27 cellular contexts compared by ENCODE assay signal in the genomic region with DNA sequence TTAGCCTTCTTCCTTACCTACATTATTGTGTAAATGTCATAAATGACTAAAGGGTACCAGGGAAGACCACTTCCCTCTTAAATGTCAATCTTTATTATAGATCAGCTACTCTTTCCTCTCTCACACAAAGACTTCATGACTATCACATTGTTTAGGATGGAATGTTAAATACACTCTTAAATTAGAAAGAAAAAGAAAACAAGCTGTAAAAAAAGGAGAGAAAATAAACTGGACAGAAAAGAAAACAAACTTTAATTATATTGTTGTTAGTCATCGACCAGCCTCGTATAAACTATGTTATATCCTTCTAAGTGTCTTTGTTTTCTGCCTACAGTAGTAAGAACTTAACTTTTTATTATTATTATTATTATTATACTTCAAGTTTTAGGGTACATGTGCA.
A peak's percentile ranks its signal among the peaks of the same experiment; 100 is the strongest.
DNase-seq lines count a peak whose midpoint lies in the region; ATAC-seq and TF ChIP-seq lines count a peak whose summit lies in the region.
"Had no signal": no experiment of that assay in that cellular context is flagged by ENCODE, and none has a peak within 500 bp of the region (broad histone marks: within the 10 kb centered on the region; RNA-seq: fewer than 3 reads in every experiment).

No MANE protein-coding gene starts in this region.

- intact Hi-C loops in activated CD8-positive, alpha-beta T cell treated with anti-CD3 and anti-CD28 coated beads for 36 hours (cut with micrococcal nuclease), result no loop called here
- intact Hi-C loops in lower leg skin (cut with DNase I; ENCODE audit: low total_unique reads), result no loop called here

- H3K27me3 Mint-ChIP-seq in activated CD8-positive, alpha-beta T cell treated with anti-CD3 and anti-CD28 coated beads for 36 hours, result no peaks in the 10 kb centered on the region
- H3K27me3 Mint-ChIP-seq: CD4-positive, alpha-beta T cell had no signal

- H3K4me1 ChIP-seq in GM23248 (ENCODE audit: insufficient read depth) (peaks cover 6% of the 10 kb centered on the region), adipocyte (ENCODE audit: control insufficient read depth, insufficient read depth, low read length) (peaks cover 6% of the 10 kb centered on the region)
- H3K4me1 ChIP-seq: BLaER1 had no signal

- H3K36me3 Mint-ChIP-seq in activated CD8-positive, alpha-beta T cell treated with anti-CD3 and anti-CD28 coated beads for 36 hours (ENCODE audit: low read depth), result no peaks in the 10 kb centered on the region

- no peak overlapping the region for H3K4me2 ChIP-seq in GM23248 (ENCODE audit: unreplicated experiment)
- H3K4me2 ChIP-seq: BLaER1 had no signal

- in situ Hi-C loops in GM23248 (cut with MboI), result no loop called here

- H3K9ac ChIP-seq in GM23248, result no peak overlapping the region
- no peak overlapping the region for H3K9ac ChIP-seq in adipocyte (ENCODE audit: low read length)
- H3K9ac ChIP-seq: BLaER1 had no signal

- no peak overlapping the region for H3K27ac Mint-ChIP-seq in activated CD8-positive, alpha-beta T cell treated with anti-CD3 and anti-CD28 coated beads for 36 hours
- H3K27ac Mint-ChIP-seq: CD4-positive, alpha-beta T cell had no signal

- H3K36me3 ChIP-seq in GM23248 (ENCODE audit: low read depth) (no peaks in the 10 kb centered on the region), adipocyte (ENCODE audit: control insufficient read depth, insufficient read depth, low read length, severe bottlenecking) (no peaks in the 10 kb centered on the region)
- H3K36me3 ChIP-seq: BLaER1, MG63 had no signal

- POLR2A ChIA-PET in activated CD8-positive, alpha-beta T cell treated with anti-CD3 and anti-CD28 coated beads for 36 hours (lab: Charles Lee), result no interaction called here

- H3K4me3 Mint-ChIP-seq in activated CD8-positive, alpha-beta T cell treated with anti-CD3 and anti-CD28 coated beads for 36 hours, result no peak overlapping the region
- H3K4me3 Mint-ChIP-seq: CD4-positive, alpha-beta T cell had no signal

- 54 to 57% methylated on average over 2 of the region's 2 CpGs for WGBS in GM23248 (ENCODE audit: low coverage in 1 of 2, low lambda C conversion rate in 2 of 2, missing lambda C conversion rate in 2 of 2), 2 experiments
- 76 to 85% methylated on average over 2 of the region's 2 CpGs for WGBS in lower leg skin, 2 donors

- H4K20me1 ChIP-seq in GM23248 (ENCODE audit: insufficient read depth), result no peaks in the 10 kb centered on the region
- H4K20me1 ChIP-seq: BLaER1 had no signal

- H3K9me3 ChIP-seq in GM23248 (ENCODE audit: low read depth) (no peaks in the 10 kb centered on the region), adipocyte (ENCODE audit: control insufficient read depth, low read length) (no peaks in the 10 kb centered on the region)
- H3K9me3 ChIP-seq: BLaER1, MG63 had no signal

- no peak overlapping the region for H3K4me3 ChIP-seq in GM23248
- no peak overlapping the region for H3K4me3 ChIP-seq in adipocyte (ENCODE audit: low read length)
- no peak overlapping the region for H3K4me3 ChIP-seq in fibroblast of villous mesenchyme (ENCODE audit: low read depth, low read length)
- H3K4me3 ChIP-seq in lower leg skin (ENCODE audit: low read depth, poor library complexity, severe bottlenecking), result no peak overlapping the region
- H3K4me3 ChIP-seq: BLaER1, MG63 had no signal

- TF ChIP-seq CTCF in fibroblast of villous mesenchyme (IDR thresholded peaks at IDR 0.05; ENCODE audit: insufficient read depth, low read depth, low read length) (no peak), lower leg skin (IDR thresholded peaks at IDR 0.05) (no peak)
- TF ChIP-seq CTCF in activated CD8-positive, alpha-beta T cell treated with anti-CD3 and anti-CD28 coated beads for 36 hours (IDR thresholded peaks at IDR 0.05), result no peak

- CTCF ChIA-PET in activated CD8-positive, alpha-beta T cell treated with anti-CD3 and anti-CD28 coated beads for 36 hours (lab: Charles Lee), result no interaction called here

- no peak overlapping the region for H2AFZ ChIP-seq in GM23248

- no peak for ATAC-seq in activated CD8-positive, alpha-beta T cell treated with anti-CD3 and anti-CD28 coated beads for 36 hours
- ATAC-seq: HepG2, Panc1 had no signal

- H3K9me2 ChIP-seq in GM23248 (ENCODE audit: insufficient read depth), result no peaks in the 10 kb centered on the region

- H3K9me3 Mint-ChIP-seq in activated CD8-positive, alpha-beta T cell treated with anti-CD3 and anti-CD28 coated beads for 36 hours, result no peaks in the 10 kb centered on the region
- H3K9me3 Mint-ChIP-seq: CD4-positive, alpha-beta T cell had no signal

- H3K27me3 ChIP-seq in GM23248 (replicated peaks; ENCODE audit: insufficient read depth) (no peaks in the 10 kb centered on the region), adipocyte (replicated peaks; ENCODE audit: control insufficient read depth, insufficient read depth, low read length) (no peaks in the 10 kb centered on the region)
- H3K27me3 ChIP-seq: BLaER1, MG63 had no signal

- DNase-seq in A172 (ENCODE audit: low spot score) (peak; percentile 24), GM23248 (peak; percentile 38), adipocyte (ENCODE audit: low read depth) (peak; percentile 58), fibroblast of villous mesenchyme (ENCODE audit: low read depth) (peak; percentile 47), NCI-H1092 treated with DMSO at 0.1 percent for 48 hours (lab: John Stamatoyannopoulos, UW) (no peak), putamen (ENCODE audit: low spot score) (no peak), lower leg skin (ENCODE audit: low spot score in 2 of 2) (no peak)
- no peak for DNase-seq in activated CD8-positive, alpha-beta T cell treated with anti-CD3 and anti-CD28 coated beads for 36 hours
- DNase-seq: ACHN; CD4-positive, alpha-beta T cell; DMS53; GF-D8; H7; KBM-7; MG63; NCI-H1417 treated with DMSO at 0.1 percent for 48 hours; NCI-H1694 treated with DMSO at 0.1 percent for 48 hours; NCI-H2081; NCI-H226; NCI-H510A; NCI-H69; SHP77 had no signal

- H3K79me2 ChIP-seq in GM23248 (ENCODE audit: insufficient read depth), result no peaks in the 10 kb centered on the region

- H3K4me1 Mint-ChIP-seq in activated CD8-positive, alpha-beta T cell treated with anti-CD3 and anti-CD28 coated beads for 36 hours (ENCODE audit: low read depth), result no peaks in the 10 kb centered on the region

- H3F3A ChIP-seq in GM23248 (ENCODE audit: insufficient read depth), result peaks cover 5% of the 10 kb centered on the region

- H3K27ac ChIP-seq in GM23248, result no peak overlapping the region
- H3K27ac ChIP-seq: 22Rv1, BLaER1, RWPE1 had no signal

- no peak for TF ChIP-seq POLR2A in lower leg skin (IDR thresholded peaks at IDR 0.05)

Comparison
In these comparisons a context has a peak if more than half of its experiments do, and no peak if none do; other contexts are left out.
1. DNase-seq: peak in A172 (single experiment), GM23248 (single experiment), adipocyte (single experiment) and fibroblast of villous mesenchyme (single experiment); none in NCI-H1092 treated with DMSO at 0.1 percent for 48 hours (single experiment), activated CD8-positive, alpha-beta T cell treated with anti-CD3 and anti-CD28 coated beads for 36 hours (single experiment), putamen (single experiment) and lower leg skin (0 of 2).